ENCODE assay signal across 27 cellular contexts in genomic region chr16:48086422-48086821, GRCh38.
"Had no signal": no experiment of that assay in that cellular context is flagged by ENCODE, and none has a peak within 500 bp of the region (broad histone marks: within the 10 kb centered on the region; RNA-seq: fewer than 3 reads in every experiment).

No MANE protein-coding gene starts in this region.

- H3K4me3 ChIP-seq: adrenal gland, ascending aorta, breast epithelium, cardiac muscle cell, esophagus muscularis mucosa, gastroesophageal sphincter had no signal

- ATAC-seq: activated CD4-positive, alpha-beta T cell treated with anti-CD3 and anti-CD28 coated beads for 36 hours; activated CD8-positive, alpha-beta memory T cell treated with anti-CD3 and anti-CD28 coated beads, Interleukin-2, amount 10 ng/mL, durations not matched to agents 7 days and 5 days; activated CD8-positive, alpha-beta T cell treated with anti-CD3 and anti-CD28 coated beads, Interleukin-2, amount 10 ng/mL, durations not matched to agents 7 days and 5 days; activated naive CD8-positive, alpha-beta T cell treated with anti-CD3 and anti-CD28 coated beads, Interleukin-2, amount 50 U/mL, for 24 hours; effector memory CD8-positive, alpha-beta T cell; foreskin keratinocyte; gastroesophageal sphincter had no signal

- H3K36me3 ChIP-seq: adrenal gland, ascending aorta, breast epithelium, cardiac muscle cell, esophagus muscularis mucosa, gastroesophageal sphincter had no signal

- DNase-seq: activated CD4-positive, alpha-beta memory T cell treated with anti-CD3 and anti-CD28 coated beads for 36 hours; activated CD4-positive, alpha-beta T cell treated with anti-CD3 and anti-CD28 coated beads for 36 hours; activated CD4-positive, alpha-beta T cell treated with anti-CD3 and anti-CD28 coated beads, Interleukin-2, amount 10 ng/mL, durations not matched to agents 24 days and 14 days; activated CD4-positive, CD25-positive, alpha-beta regulatory T cell; activated CD4-positive, CD25-positive, alpha-beta regulatory T cell treated with anti-CD3 and anti-CD28 coated beads, Interleukin-2, amount 50 U/mL, for 72 hours; activated CD8-positive, alpha-beta memory T cell treated with anti-CD3 and anti-CD28 coated beads, Interleukin-2, amount 10 ng/mL, durations not matched to agents 7 days and 5 days; activated CD8-positive, alpha-beta memory T cell treated with anti-CD3 and anti-CD28 coated beads, Interleukin-2, amount 50 U/mL, for 4 hours; activated CD8-positive, alpha-beta T cell treated with anti-CD3 and anti-CD28 coated beads, Interleukin-2, amount 10 ng/mL, durations not matched to agents 7 days and 5 days; activated effector memory CD4-positive, alpha-beta T cell treated with anti-CD3 and anti-CD28 coated beads, Interleukin-2, amount 50 U/mL, for 16 hours; activated naive CD4-positive, alpha-beta T cell treated with anti-CD3 and anti-CD28 coated beads for 36 hours; activated naive CD8-positive, alpha-beta T cell treated with anti-CD3 and anti-CD28 coated beads for 36 hours; activated naive CD8-positive, alpha-beta T cell treated with anti-CD3 and anti-CD28 coated beads, Interleukin-2, amount 50 U/mL, for 24 hours; activated T-cell treated with anti-CD3 and anti-CD28 coated beads, Interleukin-2, amount 50 U/mL, for 1 hour; activated T-cell treated with anti-CD3 and anti-CD28 coated beads, Interleukin-2, amount 50 U/mL, for 48 hours; adrenal gland; cortex of kidney; dermis blood vessel endothelial cell; effector CD4-positive, alpha-beta T cell; effector memory CD8-positive, alpha-beta T cell; erythroblast; foreskin keratinocyte; T-helper 2 cell had no signal

- H3K9me3 ChIP-seq: adrenal gland, ascending aorta, breast epithelium, esophagus muscularis mucosa, gastroesophageal sphincter had no signal

- H3K27ac ChIP-seq: adrenal gland, ascending aorta, breast epithelium, cardiac muscle cell, esophagus muscularis mucosa, foreskin keratinocyte, gastroesophageal sphincter had no signal

- H3K4me1 ChIP-seq: adrenal gland, ascending aorta, breast epithelium, foreskin keratinocyte, gastroesophageal sphincter had no signal

- H3K27me3 ChIP-seq: adrenal gland, ascending aorta, breast epithelium, cardiac muscle cell had no signal
